13 cellular contexts compared by ENCODE assay signal in genomic region chr9:75064307-75065025, GRCh38. TPM values are rescaled to one million over a fixed set of nuclear protein-coding genes. Genes with fewer than 3 reads are reported as not detected.
DNase-seq lines count a peak whose midpoint lies in the region; ATAC-seq, FAIRE-seq and TF ChIP-seq lines count a peak whose summit lies in the region.
"Had no signal": no experiment of that assay in that cellular context is flagged by ENCODE, and none has a peak within 500 bp of the region (broad histone marks: within the 10 kb centered on the region; RNA-seq: fewer than 3 reads in every experiment).

No MANE protein-coding gene starts in this region.

- peaks cover 13% of the 10 kb centered on the region for H3K36me3 ChIP-seq in right atrium auricular region
- no peaks in the 10 kb centered on the region for H3K36me3 ChIP-seq in astrocyte (ENCODE audit: insufficient read depth, low read length)
- H3K36me3 ChIP-seq in heart right ventricle: peaks cover 0 to 88% (median 7%) of the 10 kb centered on the region in 9 donors

- H3K36me3 Mint-ChIP-seq in astrocyte (ENCODE audit: low read depth, unreplicated experiment): peaks cover 6% of the 10 kb centered on the region

- DNase-seq in Right ventricle myocardium inferior (ENCODE audit: missing footprints) (no peak), right atrium auricular region (ENCODE audit: low spot score) (no peak), astrocyte (ENCODE audit: low read depth) (peak; percentile 50), heart right ventricle (no peak), ecto neural progenitor cell (ENCODE audit: low spot score) (no peak), KBM-7 (no peak), NCI-H1930 (lab: John Stamatoyannopoulos, UW) (no peak)
- DNase-seq: DMS79 treated with DMSO at 0.1 percent for 48 hours, RPMI8226, tibial artery had no signal

- no peak overlapping the region for H2AFZ ChIP-seq in astrocyte (ENCODE audit: low read depth, low read length)

- in situ Hi-C loops in KBM-7 (cut with MboI; ENCODE audit: low pct_unique_long_range_greater_than_20kb, low sequenced_read_pairs): no loop called here

- H4K20me1 ChIP-seq in astrocyte (ENCODE audit: insufficient read depth, low read length): no peaks in the 10 kb centered on the region

- no peak for TF ChIP-seq CTCF in right atrium auricular region (IDR thresholded peaks at IDR 0.05)
- TF ChIP-seq CTCF in astrocyte (IDR thresholded peaks at IDR 0.05; ENCODE audit: insufficient read depth, low read depth, low read length): no peak
- TF ChIP-seq CTCF in heart right ventricle (IDR thresholded peaks at IDR 0.05): no peak

- H3K4me2 ChIP-seq in astrocyte (ENCODE audit: low read length): peak overlapping the region; percentile 7

- H3K27ac ChIP-seq in right atrium auricular region: no peak overlapping the region
- no peak overlapping the region for H3K27ac ChIP-seq in astrocyte (ENCODE audit: low read depth, low read length)
- H3K27ac ChIP-seq in heart right ventricle: peak overlapping the region in 3 of 10 donors; percentile 2 to 28 (median 6)
- H3K27ac ChIP-seq: tibial artery had no signal

- FAIRE-seq in astrocyte (lab: Jason Lieb, UNC): no peak
- FAIRE-seq: endometrium had no signal

- H3K4me1 ChIP-seq in right atrium auricular region (peaks cover 0 to 4% of the 10 kb centered on the region in 2 donors), astrocyte (ENCODE audit: insufficient read depth, low read length) (peaks cover 17% of the 10 kb centered on the region), heart right ventricle (peaks cover 0 to 5% (median 0%) of the 10 kb centered on the region in 9 donors)

- peaks cover 3% of the 10 kb centered on the region for H3K9me3 Mint-ChIP-seq in astrocyte (ENCODE audit: unreplicated experiment)

- peaks cover 9% of the 10 kb centered on the region for H3K4me1 Mint-ChIP-seq in astrocyte (ENCODE audit: low read depth, unreplicated experiment)

- H3K27me3 Mint-ChIP-seq in astrocyte (ENCODE audit: low read depth, unreplicated experiment): no peaks in the 10 kb centered on the region

- H3K9me3 ChIP-seq in right atrium auricular region (no peaks in the 10 kb centered on the region), astrocyte (ENCODE audit: insufficient read depth, low read depth, low read length) (no peaks in the 10 kb centered on the region), heart right ventricle (peaks cover 0 to 3% (median 0%) of the 10 kb centered on the region in 11 donors)
- H3K9me3 ChIP-seq: tibial artery had no signal

- H3K9ac ChIP-seq in astrocyte (ENCODE audit: low read length): no peak overlapping the region

- ATAC-seq in Right ventricle myocardium inferior: peak; percentile 37
- ATAC-seq in heart right ventricle: peak in 6 of 8 donors; percentile 27 to 60 (median 52)
- ATAC-seq in GM19452 (IDR thresholded peaks at IDR 0.05; ENCODE audit: unreplicated experiment): no peak

- intact Hi-C loops in Right ventricle myocardium inferior (cut with DNase I) (no loop called here), heart right ventricle (cut with DNase I) (no loop called here)

- H3K79me2 ChIP-seq in astrocyte (ENCODE audit: insufficient read depth, low read length): no peaks in the 10 kb centered on the region

- no peak overlapping the region for H3K4me3 ChIP-seq in right atrium auricular region
- H3K4me3 ChIP-seq in astrocyte (ENCODE audit: insufficient read depth, low read depth, low read length): no peak overlapping the region
- no peak overlapping the region for H3K4me3 ChIP-seq in heart right ventricle
- H3K4me3 ChIP-seq: skin epidermis, tibial artery had no signal

- H3K27me3 ChIP-seq in right atrium auricular region (no peaks in the 10 kb centered on the region), astrocyte (ENCODE audit: insufficient read depth, low read length) (no peaks in the 10 kb centered on the region), heart right ventricle (no peaks in the 10 kb centered on the region)
- H3K27me3 ChIP-seq: tibial artery had no signal

- H3K4me3 Mint-ChIP-seq in astrocyte (ENCODE audit: unreplicated experiment): no peak overlapping the region

- 73 to 81% methylated on average over 2 of the region's 2 CpGs for WGBS in heart right ventricle, 2 donors

- H3K27ac Mint-ChIP-seq in astrocyte (ENCODE audit: unreplicated experiment): no peak overlapping the region

RNA-seq across cellular contexts. Expression of gene NMRK1, which starts 23.5 kb away (rescaled TPM):
- 21.9 TPM for total RNA-seq in Right ventricle myocardium inferior
- 1 to 10 TPM; 5.5 to 9.6 TPM for total RNA-seq in right atrium auricular region
- total RNA-seq in astrocyte: 15.1 and 15.2 TPM in 2 replicates
- total RNA-seq in heart right ventricle: 10 to 100 TPM in 6 of 10 donors, 1 to 10 TPM in 4; 4.7 to 15.9 (median 11.2) TPM
- 10 to 100 TPM; 12.6 to 51.6 TPM for polyA plus RNA-seq in heart right ventricle

RNA-seq across cellular contexts. Expression of gene OSTF1, which starts 23.8 kb away (rescaled TPM):
- 25.0 TPM for total RNA-seq in Right ventricle myocardium inferior
- total RNA-seq in right atrium auricular region: 10 to 100 TPM; 14.5 to 17.7 TPM
- total RNA-seq in astrocyte: 43.0 and 43.3 TPM in 2 replicates
- 10 to 100 TPM; 15.8 to 37.7 (median 20.7) TPM for total RNA-seq in heart right ventricle
- polyA plus RNA-seq in heart right ventricle: 10 to 100 TPM; 19.3 to 25.8 TPM

RNA-seq across cellular contexts. Expression of gene CARNMT1, which starts 36.4 kb away (rescaled TPM):
- total RNA-seq in Right ventricle myocardium inferior (14.7 TPM), right atrium auricular region (10 to 100 TPM; 13.7 to 14.0 TPM), astrocyte (17.2 and 20.8 TPM in 2 replicates), heart right ventricle (10 to 100 TPM in 9 of 10 donors, 1 to 10 TPM in 1; 9.5 to 13.6 (median 12.0) TPM)
- 1 to 10 TPM; 2.6 to 2.8 TPM for polyA plus RNA-seq in heart right ventricle
